28 cellular contexts compared by ENCODE assay signal in the genomic region with DNA sequence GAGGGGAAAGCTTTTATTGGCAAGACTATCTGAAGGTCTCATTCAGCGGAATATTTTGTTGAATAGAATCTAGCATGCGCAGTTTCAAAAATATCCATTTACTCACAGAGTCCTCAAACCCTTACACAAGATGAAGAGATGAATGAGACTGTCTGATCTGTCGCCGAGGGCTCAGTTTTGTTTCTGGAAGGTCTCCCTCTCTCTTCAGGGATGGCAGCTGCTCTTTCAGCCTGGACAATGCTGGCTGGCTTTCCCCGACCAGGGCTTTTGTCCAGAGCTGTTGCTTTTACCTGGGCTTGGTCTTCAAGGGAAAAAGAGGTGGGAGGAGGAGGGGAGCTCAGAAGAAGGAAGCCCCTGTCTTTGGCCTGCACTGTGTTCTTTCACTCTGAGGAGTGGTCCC.
DNase-seq lines count a peak whose midpoint lies in the region; ATAC-seq and TF ChIP-seq lines count a peak whose summit lies in the region.
"Had no signal": no experiment of that assay in that cellular context is flagged by ENCODE, and none has a peak within 500 bp of the region (broad histone marks: within the 10 kb centered on the region; RNA-seq: fewer than 3 reads in every experiment).

No MANE protein-coding gene starts in this region.

- H3K4me1 Mint-ChIP-seq in brain, result peaks cover 91% of the 10 kb centered on the region
- peaks cover 59% of the 10 kb centered on the region for H3K4me1 Mint-ChIP-seq in neural crest cell
- H3K4me1 Mint-ChIP-seq: activated CD4-positive, alpha-beta T cell treated with anti-CD3 and anti-CD28 coated beads, Interleukin-2, amount 10 ng/mL, durations not matched to agents 24 days and 14 days; activated naive CD4-positive, alpha-beta T cell treated with anti-CD3 and anti-CD28 coated beads, Interleukin-2, amount 50 U/mL, for 24 hours; CD4-positive, alpha-beta memory T cell; stimulated activated naive B cell treated with anti-CD40 and anti-IgM and Interleukin-4, amounts not matched to agents 10 μg/mL and 1 μg/mL and 100 μg/mL, for 72 hours had no signal

- H3K9me3 Mint-ChIP-seq in brain (no peaks in the 10 kb centered on the region), neural crest cell (no peaks in the 10 kb centered on the region)
- H3K9me3 Mint-ChIP-seq: activated CD4-positive, alpha-beta T cell treated with anti-CD3 and anti-CD28 coated beads, Interleukin-2, amount 10 ng/mL, durations not matched to agents 24 days and 14 days; activated naive CD4-positive, alpha-beta T cell treated with anti-CD3 and anti-CD28 coated beads, Interleukin-2, amount 50 U/mL, for 24 hours; activated T-helper 2 cell treated with anti-CD3 and anti-CD28 coated beads, Interferon-gamma antibody, Interleukin-2, Interleukin-4, amounts not matched to agents 10 μg/mL and 5 μg/mL and 100 μg/mL, durations not matched to agents 14 hours and 24 hours and 36 hours; CD4-positive, alpha-beta memory T cell; stimulated activated naive B cell treated with anti-CD40 and anti-IgM and Interleukin-4, amounts not matched to agents 10 μg/mL and 1 μg/mL and 100 μg/mL, for 72 hours had no signal

- TF ChIP-seq CTCF in cardiac muscle cell (IDR thresholded peaks at IDR 0.05; ENCODE audit: low read depth, low read length) (no peak), heart right ventricle (IDR thresholded peaks at IDR 0.05) (no peak), brain (conservative IDR thresholded peaks at IDR 0.05) (no peak), neural crest cell (conservative IDR thresholded peaks at IDR 0.05) (no peak), thyroid gland (IDR thresholded peaks at IDR 0.05) (no peak)

- ATAC-seq in heart right ventricle (no peak), GM21381 (IDR thresholded peaks at IDR 0.05; ENCODE audit: unreplicated experiment) (no peak)
- ATAC-seq: stimulated activated naive B cell treated with anti-CD40 and anti-IgM and Interleukin-4, amounts not matched to agents 10 μg/mL and 1 μg/mL and 100 μg/mL, for 72 hours had no signal

- H3K4me3 Mint-ChIP-seq in brain (peak overlapping the region in 4 of 5 experiments; percentile 16 to 35 (median 22)), neural crest cell (no peak overlapping the region)
- H3K4me3 Mint-ChIP-seq: activated CD4-positive, alpha-beta T cell treated with anti-CD3 and anti-CD28 coated beads, Interleukin-2, amount 10 ng/mL, durations not matched to agents 24 days and 14 days; activated naive CD4-positive, alpha-beta T cell treated with anti-CD3 and anti-CD28 coated beads, Interleukin-2, amount 50 U/mL, for 24 hours; CD4-positive, alpha-beta memory T cell; stimulated activated naive B cell treated with anti-CD40 and anti-IgM and Interleukin-4, amounts not matched to agents 10 μg/mL and 1 μg/mL and 100 μg/mL, for 72 hours had no signal

- H3K36me3 ChIP-seq in cardiac muscle cell (no peaks in the 10 kb centered on the region), heart right ventricle (peaks cover 0 to 22% (median 0%) of the 10 kb centered on the region in 9 donors), thyroid gland (no peaks in the 10 kb centered on the region)
- H3K36me3 ChIP-seq: brain microvascular endothelial cell, SJCRH30 had no signal

- intact Hi-C loops in heart right ventricle (cut with DNase I) (loop anchor here in 1 of 10 donors (5.0 kb wide), 1 partner anchor 47 kb away; no protein-coding TSS in a partner anchor), thyroid gland (cut with DNase I) (no loop called here)

- DNase-seq in cardiac muscle cell (ENCODE audit: low read depth in 1 of 2, low spot score in 1 of 2), result no peak
- DNase-seq in heart right ventricle, result no peak
- DNase-seq in neural crest cell (ENCODE audit: low read depth, low spot score), result no peak
- peak in 1 of 2 donors; percentile 39 for DNase-seq in thyroid gland
- no peak for DNase-seq in kidney glomerular epithelial cell (lab: John Stamatoyannopoulos, UW)
- DNase-seq in NCI-H146 (lab: John Stamatoyannopoulos, UW), result no peak
- DNase-seq: activated CD4-positive, alpha-beta T cell treated with anti-CD3 and anti-CD28 coated beads, Interleukin-2, amount 10 ng/mL, durations not matched to agents 24 days and 14 days; activated CD8-positive, alpha-beta memory T cell treated with anti-CD3 and anti-CD28 coated beads for 24 hours; activated T-cell treated with anti-CD3 and anti-CD28 coated beads for 4 hours; amniotic stem cell; brain microvascular endothelial cell; CD4-positive, alpha-beta memory T cell; effector CD4-positive, alpha-beta T cell; MM.1S; NCI-H1436; NCI-H2081 treated with DMSO at 0.1 percent for 48 hours; SJCRH30; stimulated activated naive B cell treated with anti-CD40 and anti-IgM and Interleukin-4, amounts not matched to agents 10 μg/mL and 1 μg/mL and 100 μg/mL, for 72 hours; SW 1271; T-helper 9 cell; upper lobe of left lung had no signal

- H3K9me3 ChIP-seq in cardiac muscle cell (ENCODE audit: low read depth) (no peaks in the 10 kb centered on the region), heart right ventricle (no peaks in the 10 kb centered on the region), thyroid gland (no peaks in the 10 kb centered on the region)
- H3K9me3 ChIP-seq: SJCRH30, upper lobe of left lung had no signal

- peak overlapping the region; percentile 47 to 98 (median 66) for H3K27ac Mint-ChIP-seq in brain
- peak overlapping the region; percentile 45 for H3K27ac Mint-ChIP-seq in neural crest cell (ENCODE audit: unreplicated experiment)
- H3K27ac Mint-ChIP-seq: activated CD4-positive, alpha-beta T cell treated with anti-CD3 and anti-CD28 coated beads, Interleukin-2, amount 10 ng/mL, durations not matched to agents 24 days and 14 days; activated naive CD4-positive, alpha-beta T cell treated with anti-CD3 and anti-CD28 coated beads, Interleukin-2, amount 50 U/mL, for 24 hours; activated T-helper 2 cell treated with anti-CD3 and anti-CD28 coated beads, Interferon-gamma antibody, Interleukin-2, Interleukin-4, amounts not matched to agents 10 μg/mL and 5 μg/mL and 100 μg/mL, durations not matched to agents 14 hours and 24 hours and 36 hours; CD4-positive, alpha-beta memory T cell; stimulated activated naive B cell treated with anti-CD40 and anti-IgM and Interleukin-4, amounts not matched to agents 10 μg/mL and 1 μg/mL and 100 μg/mL, for 72 hours had no signal

- H3K4me3 ChIP-seq in cardiac muscle cell (no peak overlapping the region), heart right ventricle (no peak overlapping the region), thyroid gland (replicated peaks in 1 of 3) (no peak overlapping the region)
- H3K4me3 ChIP-seq: SJCRH30, skin epidermis, upper lobe of left lung had no signal

- H3K27me3 ChIP-seq in cardiac muscle cell (no peaks in the 10 kb centered on the region), heart right ventricle (no peaks in the 10 kb centered on the region), thyroid gland (no peaks in the 10 kb centered on the region)
- H3K27me3 ChIP-seq: brain microvascular endothelial cell, SJCRH30, upper lobe of left lung had no signal

- H3K4me1 ChIP-seq in cardiac muscle cell (ENCODE audit: low read depth) (peaks cover 24% of the 10 kb centered on the region), heart right ventricle (peaks cover 10 to 73% (median 44%) of the 10 kb centered on the region in 9 donors), thyroid gland (peaks cover 32 to 43% of the 10 kb centered on the region in 2 donors)
- H3K4me1 ChIP-seq: SJCRH30 had no signal

- H3K27ac ChIP-seq in cardiac muscle cell, result peak overlapping the region; percentile 46
- peak overlapping the region in 4 of 10 donors; percentile 9 to 73 (median 35) for H3K27ac ChIP-seq in heart right ventricle
- H3K27ac ChIP-seq in thyroid gland, result peak overlapping the region; percentile 28 to 99 (median 94)
- H3K27ac ChIP-seq: brain microvascular endothelial cell, epithelial cell of prostate, KMS-11, SJCRH30, skin epidermis, upper lobe of left lung had no signal

- H3K36me3 Mint-ChIP-seq in brain, result peaks cover 15% of the 10 kb centered on the region
- no peaks in the 10 kb centered on the region for H3K36me3 Mint-ChIP-seq in neural crest cell (ENCODE audit: low read depth)
- H3K36me3 Mint-ChIP-seq: activated naive CD4-positive, alpha-beta T cell treated with anti-CD3 and anti-CD28 coated beads, Interleukin-2, amount 50 U/mL, for 24 hours; CD4-positive, alpha-beta memory T cell; stimulated activated naive B cell treated with anti-CD40 and anti-IgM and Interleukin-4, amounts not matched to agents 10 μg/mL and 1 μg/mL and 100 μg/mL, for 72 hours had no signal

- H3K27me3 Mint-ChIP-seq in brain (no peaks in the 10 kb centered on the region), neural crest cell (ENCODE audit: low read depth) (no peaks in the 10 kb centered on the region)
- H3K27me3 Mint-ChIP-seq: activated CD4-positive, alpha-beta T cell treated with anti-CD3 and anti-CD28 coated beads, Interleukin-2, amount 10 ng/mL, durations not matched to agents 24 days and 14 days; stimulated activated naive B cell treated with anti-CD40 and anti-IgM and Interleukin-4, amounts not matched to agents 10 μg/mL and 1 μg/mL and 100 μg/mL, for 72 hours had no signal

- no peak for TF ChIP-seq POLR2A in thyroid gland (IDR thresholded peaks at IDR 0.05)

- WGBS in heart right ventricle, 2 donors, result 65 to 74% methylated on average over 5 of the region's 5 CpGs
- 82% methylated on average over 5 of the region's 5 CpGs for WGBS in thyroid gland, 2 donors
